9 cellular contexts compared by ENCODE assay signal in genomic region chr11:15852179-15852578, GRCh38.
DNase-seq lines count a peak whose midpoint lies in the region; ATAC-seq and TF ChIP-seq lines count a peak whose summit lies in the region.
"Had no signal": no experiment of that assay in that cellular context is flagged by ENCODE, and none has a peak within 500 bp of the region (broad histone marks: within the 10 kb centered on the region; RNA-seq: fewer than 3 reads in every experiment).

No MANE protein-coding gene starts in this region.

- H3K36me3 Mint-ChIP-seq in dendritic cell treated with granulocyte-macrophage colony-stimulating factor and Interleukin-4, amounts not matched to agents 40 ng/mL and 50 ng/mL, for 4 days (ENCODE audit: low read depth): no peaks in the 10 kb centered on the region
- H3K36me3 Mint-ChIP-seq in neural crest cell (ENCODE audit: low read depth): no peaks in the 10 kb centered on the region

- POLR2A ChIA-PET in GM10248 (lab: Yijun Ruan, JAX): no interaction called here

- H3K9me2 ChIP-seq in Loucy (replicated peaks; ENCODE audit: low read depth, low read length): no peaks in the 10 kb centered on the region

- no peaks in the 10 kb centered on the region for H3K9me3 ChIP-seq in Loucy (ENCODE audit: insufficient read depth, low read depth, low read length)
- H3K9me3 ChIP-seq: tibial artery had no signal

- H3K4me3 ChIP-seq in Loucy (ENCODE audit: low read length, poor library complexity, severe bottlenecking): no peak overlapping the region
- H3K4me3 ChIP-seq: tibial artery had no signal

- peak overlapping the region; percentile 78 for H3K27ac Mint-ChIP-seq in dendritic cell treated with granulocyte-macrophage colony-stimulating factor and Interleukin-4, amounts not matched to agents 40 ng/mL and 50 ng/mL, for 4 days
- no peak overlapping the region for H3K27ac Mint-ChIP-seq in neural crest cell (ENCODE audit: unreplicated experiment)

- peaks cover 18% of the 10 kb centered on the region for H3K27me3 Mint-ChIP-seq in dendritic cell treated with granulocyte-macrophage colony-stimulating factor and Interleukin-4, amounts not matched to agents 40 ng/mL and 50 ng/mL, for 4 days
- H3K27me3 Mint-ChIP-seq in neural crest cell (ENCODE audit: low read depth): peaks cover 5% of the 10 kb centered on the region

- TF ChIP-seq CTCF in GM10248 (IDR thresholded peaks at IDR 0.05; ENCODE audit: control extremely low read depth, extremely low read depth, low read depth, missing control alignments) (peak; percentile 22), Loucy (conservative IDR thresholded peaks at IDR 0.05; ENCODE audit: low read length) (peak; percentile 76), neural crest cell (conservative IDR thresholded peaks at IDR 0.05) (peak; percentile 69)

- H3K4me3 Mint-ChIP-seq in dendritic cell treated with granulocyte-macrophage colony-stimulating factor and Interleukin-4, amounts not matched to agents 40 ng/mL and 50 ng/mL, for 4 days: no peak overlapping the region
- no peak overlapping the region for H3K4me3 Mint-ChIP-seq in neural crest cell

- no peaks in the 10 kb centered on the region for H4K20me1 ChIP-seq in Loucy (ENCODE audit: insufficient read depth, low read length, poor library complexity, severe bottlenecking)

- H3K9me3 Mint-ChIP-seq in dendritic cell treated with granulocyte-macrophage colony-stimulating factor and Interleukin-4, amounts not matched to agents 40 ng/mL and 50 ng/mL, for 4 days: peaks cover 8% of the 10 kb centered on the region
- no peaks in the 10 kb centered on the region for H3K9me3 Mint-ChIP-seq in neural crest cell

- H3K4me1 Mint-ChIP-seq in dendritic cell treated with granulocyte-macrophage colony-stimulating factor and Interleukin-4, amounts not matched to agents 40 ng/mL and 50 ng/mL, for 4 days (ENCODE audit: low read depth): peaks cover 41% of the 10 kb centered on the region
- H3K4me1 Mint-ChIP-seq in neural crest cell: peaks cover 35% of the 10 kb centered on the region

- ATAC-seq in stimulated activated naive CD8-positive, alpha-beta T cell treated with anti-CD3 and anti-CD28 coated beads, Interleukin-15, Interleukin-2, amounts not matched to agents 100 U/mL and 50 U/mL, for 24 hours: no peak

- H3K36me3 ChIP-seq in Loucy (ENCODE audit: insufficient read depth, low read length): no peaks in the 10 kb centered on the region
- H3K36me3 ChIP-seq: tibial artery had no signal

- no peak overlapping the region for H3K4me2 ChIP-seq in Loucy (ENCODE audit: low read depth, low read length, poor library complexity, severe bottlenecking)

- DNase-seq in GM10248 (ENCODE audit: extremely low spot score) (no peak), neural crest cell (ENCODE audit: low read depth, low spot score) (no peak), SK-N-DZ (ENCODE audit: low spot score) (no peak), posterior cingulate gyrus (no peak)
- no peak for DNase-seq in stimulated activated naive CD8-positive, alpha-beta T cell treated with anti-CD3 and anti-CD28 coated beads, Interleukin-15, Interleukin-2, amounts not matched to agents 100 U/mL and 50 U/mL, for 24 hours
- DNase-seq: activated CD4-positive, alpha-beta T cell treated with anti-CD3 and anti-CD28 coated beads, Interleukin-2, amount 50 U/mL, for 4 hours; tibial artery had no signal

- no peak overlapping the region; the same call in 1 of the 2 replicates for H2AFZ ChIP-seq in Loucy (ENCODE audit: low read length)

- no peaks in the 10 kb centered on the region for H3K79me2 ChIP-seq in Loucy (ENCODE audit: insufficient read depth, low read length)

- intact Hi-C loops in dendritic cell treated with granulocyte-macrophage colony-stimulating factor and Interleukin-4, amounts not matched to agents 40 ng/mL and 50 ng/mL, for 4 days (cut with micrococcal nuclease): loop anchor here (5.0 kb wide), 1 partner anchor 755 kb away; no protein-coding TSS in a partner anchor
- intact Hi-C loops in posterior cingulate gyrus (cut with DNase I): no loop called here

- no peaks in the 10 kb centered on the region for H3K4me1 ChIP-seq in Loucy (ENCODE audit: insufficient read depth, low read length, poor library complexity, severe bottlenecking)

- CTCF ChIA-PET in GM10248 (lab: Yijun Ruan, JAX): interaction anchor here (1.0 to 1.4 kb wide), 3 partner anchors 10 to 761 kb away, joined by 3 to 9 read pairs (median 3); no protein-coding TSS in a partner anchor

- no peak overlapping the region for H3K9ac ChIP-seq in Loucy (ENCODE audit: low read depth, low read length, poor library complexity, severe bottlenecking)

- no peaks in the 10 kb centered on the region for H3F3A ChIP-seq in Loucy (ENCODE audit: low read depth)

- no peaks in the 10 kb centered on the region for H3K27me3 ChIP-seq in Loucy (ENCODE audit: insufficient read depth, low read length, poor library complexity, severe bottlenecking)
- H3K27me3 ChIP-seq: tibial artery had no signal

Comparison
In these comparisons a context has a peak if more than half of its experiments do, and no peak if none do; other contexts are left out.
1. CTCF ChIP-seq: peak in every context shown above with its lines; median percentile 76 in Loucy; 69 in neural crest cell; 22 in GM10248.